1 cellular context compared by ENCODE assay signal in the genomic region with DNA sequence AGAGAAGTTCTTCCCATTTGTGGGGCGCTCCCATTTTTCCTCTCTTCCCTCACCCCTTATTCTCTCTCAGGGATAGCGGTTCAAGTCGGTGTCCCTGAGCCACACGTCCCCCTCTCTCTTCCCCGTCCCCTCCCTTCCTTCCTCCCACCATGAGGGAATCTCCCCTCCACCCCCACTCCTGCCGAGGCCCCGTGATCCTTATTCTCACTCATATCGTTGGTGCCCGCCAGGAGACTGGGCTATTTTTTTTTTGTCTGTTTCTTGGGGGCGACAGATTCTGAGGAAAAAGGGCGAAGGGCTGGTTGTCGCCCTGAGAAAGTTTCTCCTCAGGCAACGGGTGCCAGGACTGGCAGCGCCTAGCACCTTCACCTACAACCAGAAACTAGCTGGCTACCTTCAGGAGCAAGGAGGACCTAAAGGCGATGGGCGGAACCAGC.
TF ChIP-seq lines count a peak whose summit lies in the region.

No MANE protein-coding gene starts in this region.

TF ChIP-seq in GM23338, 12 proteins besides CTCF, POLR2A, EP300 and RAD21 (continued from another document):
- TF ChIP-seq, protein P1, sequence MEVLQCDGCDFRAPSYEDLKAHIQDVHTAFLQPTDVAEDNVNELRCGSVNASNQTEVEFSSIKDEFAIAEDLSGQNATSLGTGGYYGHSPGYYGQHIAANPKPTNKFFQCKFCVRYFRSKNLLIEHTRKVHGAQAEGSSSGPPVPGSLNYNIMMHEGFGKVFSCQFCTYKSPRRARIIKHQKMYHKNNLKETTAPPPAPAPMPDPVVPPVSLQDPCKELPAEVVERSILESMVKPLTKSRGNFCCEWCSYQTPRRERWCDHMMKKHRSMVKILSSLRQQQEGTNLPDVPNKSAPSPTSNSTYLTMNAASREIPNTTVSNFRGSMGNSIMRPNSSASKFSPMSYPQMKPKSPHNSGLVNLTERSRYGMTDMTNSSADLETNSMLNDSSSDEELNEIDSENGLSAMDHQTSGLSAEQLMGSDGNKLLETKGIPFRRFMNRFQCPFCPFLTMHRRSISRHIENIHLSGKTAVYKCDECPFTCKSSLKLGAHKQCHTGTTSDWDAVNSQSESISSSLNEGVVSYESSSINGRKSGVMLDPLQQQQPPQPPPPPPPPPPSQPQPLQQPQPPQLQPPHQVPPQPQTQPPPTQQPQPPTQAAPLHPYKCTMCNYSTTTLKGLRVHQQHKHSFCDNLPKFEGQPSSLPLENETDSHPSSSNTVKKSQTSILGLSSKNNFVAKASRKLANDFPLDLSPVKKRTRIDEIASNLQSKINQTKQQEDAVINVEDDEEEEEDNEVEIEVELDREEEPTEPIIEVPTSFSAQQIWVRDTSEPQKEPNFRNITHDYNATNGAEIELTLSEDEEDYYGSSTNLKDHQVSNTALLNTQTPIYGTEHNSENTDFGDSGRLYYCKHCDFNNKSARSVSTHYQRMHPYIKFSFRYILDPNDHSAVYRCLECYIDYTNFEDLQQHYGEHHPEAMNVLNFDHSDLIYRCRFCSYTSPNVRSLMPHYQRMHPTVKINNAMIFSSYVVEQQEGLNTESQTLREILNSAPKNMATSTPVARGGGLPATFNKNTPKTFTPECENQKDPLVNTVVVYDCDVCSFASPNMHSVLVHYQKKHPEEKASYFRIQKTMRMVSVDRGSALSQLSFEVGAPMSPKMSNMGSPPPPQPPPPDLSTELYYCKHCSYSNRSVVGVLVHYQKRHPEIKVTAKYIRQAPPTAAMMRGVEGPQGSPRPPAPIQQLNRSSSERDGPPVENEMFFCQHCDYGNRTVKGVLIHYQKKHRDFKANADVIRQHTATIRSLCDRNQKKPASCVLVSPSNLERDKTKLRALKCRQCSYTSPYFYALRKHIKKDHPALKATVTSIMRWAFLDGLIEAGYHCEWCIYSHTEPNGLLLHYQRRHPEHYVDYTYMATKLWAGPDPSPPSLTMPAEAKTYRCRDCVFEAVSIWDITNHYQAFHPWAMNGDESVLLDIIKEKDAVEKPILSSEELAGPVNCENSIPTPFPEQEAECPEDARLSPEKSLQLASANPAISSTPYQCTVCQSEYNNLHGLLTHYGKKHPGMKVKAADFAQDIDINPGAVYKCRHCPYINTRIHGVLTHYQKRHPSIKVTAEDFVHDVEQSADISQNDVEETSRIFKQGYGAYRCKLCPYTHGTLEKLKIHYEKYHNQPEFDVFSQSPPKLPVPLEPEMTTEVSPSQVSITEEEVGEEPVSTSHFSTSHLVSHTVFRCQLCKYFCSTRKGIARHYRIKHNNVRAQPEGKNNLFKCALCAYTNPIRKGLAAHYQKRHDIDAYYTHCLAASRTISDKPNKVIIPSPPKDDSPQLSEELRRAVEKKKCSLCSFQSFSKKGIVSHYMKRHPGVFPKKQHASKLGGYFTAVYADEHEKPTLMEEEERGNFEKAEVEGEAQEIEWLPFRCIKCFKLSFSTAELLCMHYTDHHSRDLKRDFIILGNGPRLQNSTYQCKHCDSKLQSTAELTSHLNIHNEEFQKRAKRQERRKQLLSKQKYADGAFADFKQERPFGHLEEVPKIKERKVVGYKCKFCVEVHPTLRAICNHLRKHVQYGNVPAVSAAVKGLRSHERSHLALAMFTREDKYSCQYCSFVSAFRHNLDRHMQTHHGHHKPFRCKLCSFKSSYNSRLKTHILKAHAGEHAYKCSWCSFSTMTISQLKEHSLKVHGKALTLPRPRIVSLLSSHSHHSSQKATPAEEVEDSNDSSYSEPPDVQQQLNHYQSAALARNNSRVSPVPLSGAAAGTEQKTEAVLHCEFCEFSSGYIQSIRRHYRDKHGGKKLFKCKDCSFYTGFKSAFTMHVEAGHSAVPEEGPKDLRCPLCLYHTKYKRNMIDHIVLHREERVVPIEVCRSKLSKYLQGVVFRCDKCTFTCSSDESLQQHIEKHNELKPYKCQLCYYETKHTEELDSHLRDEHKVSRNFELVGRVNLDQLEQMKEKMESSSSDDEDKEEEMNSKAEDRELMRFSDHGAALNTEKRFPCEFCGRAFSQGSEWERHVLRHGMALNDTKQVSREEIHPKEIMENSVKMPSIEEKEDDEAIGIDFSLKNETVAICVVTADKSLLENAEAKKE (CRISPR knock-in tag; IDR thresholded peaks at IDR 0.05), result no peak
- TF ChIP-seq, protein P2, sequence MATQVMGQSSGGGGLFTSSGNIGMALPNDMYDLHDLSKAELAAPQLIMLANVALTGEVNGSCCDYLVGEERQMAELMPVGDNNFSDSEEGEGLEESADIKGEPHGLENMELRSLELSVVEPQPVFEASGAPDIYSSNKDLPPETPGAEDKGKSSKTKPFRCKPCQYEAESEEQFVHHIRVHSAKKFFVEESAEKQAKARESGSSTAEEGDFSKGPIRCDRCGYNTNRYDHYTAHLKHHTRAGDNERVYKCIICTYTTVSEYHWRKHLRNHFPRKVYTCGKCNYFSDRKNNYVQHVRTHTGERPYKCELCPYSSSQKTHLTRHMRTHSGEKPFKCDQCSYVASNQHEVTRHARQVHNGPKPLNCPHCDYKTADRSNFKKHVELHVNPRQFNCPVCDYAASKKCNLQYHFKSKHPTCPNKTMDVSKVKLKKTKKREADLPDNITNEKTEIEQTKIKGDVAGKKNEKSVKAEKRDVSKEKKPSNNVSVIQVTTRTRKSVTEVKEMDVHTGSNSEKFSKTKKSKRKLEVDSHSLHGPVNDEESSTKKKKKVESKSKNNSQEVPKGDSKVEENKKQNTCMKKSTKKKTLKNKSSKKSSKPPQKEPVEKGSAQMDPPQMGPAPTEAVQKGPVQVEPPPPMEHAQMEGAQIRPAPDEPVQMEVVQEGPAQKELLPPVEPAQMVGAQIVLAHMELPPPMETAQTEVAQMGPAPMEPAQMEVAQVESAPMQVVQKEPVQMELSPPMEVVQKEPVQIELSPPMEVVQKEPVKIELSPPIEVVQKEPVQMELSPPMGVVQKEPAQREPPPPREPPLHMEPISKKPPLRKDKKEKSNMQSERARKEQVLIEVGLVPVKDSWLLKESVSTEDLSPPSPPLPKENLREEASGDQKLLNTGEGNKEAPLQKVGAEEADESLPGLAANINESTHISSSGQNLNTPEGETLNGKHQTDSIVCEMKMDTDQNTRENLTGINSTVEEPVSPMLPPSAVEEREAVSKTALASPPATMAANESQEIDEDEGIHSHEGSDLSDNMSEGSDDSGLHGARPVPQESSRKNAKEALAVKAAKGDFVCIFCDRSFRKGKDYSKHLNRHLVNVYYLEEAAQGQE (IDR thresholded peaks at IDR 0.05; ENCODE audit: unreplicated experiment), result no peak
- TF ChIP-seq CREB1 (CRISPR knock-in tag; IDR thresholded peaks at IDR 0.05; ENCODE audit: low read depth) (no peak), JUNB (IDR thresholded peaks at IDR 0.05; ENCODE audit: unreplicated experiment) (no peak), STAT1 (IDR thresholded peaks at IDR 0.05; ENCODE audit: unreplicated experiment) (no peak)
